ENCODE assay signal across 1 cellular context in genomic region chr1:12169442-12170135, GRCh38.
TF ChIP-seq lines count a peak whose summit lies in the region.

No MANE protein-coding gene starts in this region.

TF ChIP-seq in GM23338, 12 proteins besides CTCF, POLR2A, EP300 and RAD21 (continued from another document):
- no peak for TF ChIP-seq NANOG (IDR thresholded peaks at IDR 0.05; ENCODE audit: borderline replicate concordance)
